ENCODE assay signal across 3 cellular contexts in genomic region chr4:184481544-184481943, GRCh38.
TF ChIP-seq lines count a peak whose summit lies in the region.

No MANE protein-coding gene starts in this region.

TF ChIP-seq in GM12891, 5 proteins besides CTCF, POLR2A, EP300 and RAD21:
- TF ChIP-seq SPI1 (IDR thresholded peaks at IDR 0.05; ENCODE audit: low read depth, low read length), result peak; percentile 70
- no peak for TF ChIP-seq PAX5 (IDR thresholded peaks at IDR 0.05; ENCODE audit: insufficient read depth, low read length, severe bottlenecking)

TF ChIP-seq in GM12878, 131 proteins besides CTCF, POLR2A, EP300 and RAD21:
- TF ChIP-seq SPI1 (IDR thresholded peaks at IDR 0.05; ENCODE audit: borderline replicate concordance, insufficient read depth, low read depth, low read length) (peak; percentile 72), NKRF (conservative IDR thresholded peaks at IDR 0.05) (no peak)

TF ChIP-seq in HepG2, 621 proteins besides CTCF, POLR2A, EP300 and RAD21:
- no peak for TF ChIP-seq PAWR (CRISPR knock-in tag; IDR thresholded peaks at IDR 0.05; ENCODE audit: borderline replicate concordance)
- TF ChIP-seq NFKB2 (CRISPR knock-in tag; IDR thresholded peaks at IDR 0.05; ENCODE audit: borderline replicate concordance), result no peak
- TF ChIP-seq ZNF572 (CRISPR knock-in tag; IDR thresholded peaks at IDR 0.05), result no peak
TF ChIP-seq in HepG2: peak in this region for 0.
